3 cellular contexts compared by ENCODE assay signal in the genomic region with DNA sequence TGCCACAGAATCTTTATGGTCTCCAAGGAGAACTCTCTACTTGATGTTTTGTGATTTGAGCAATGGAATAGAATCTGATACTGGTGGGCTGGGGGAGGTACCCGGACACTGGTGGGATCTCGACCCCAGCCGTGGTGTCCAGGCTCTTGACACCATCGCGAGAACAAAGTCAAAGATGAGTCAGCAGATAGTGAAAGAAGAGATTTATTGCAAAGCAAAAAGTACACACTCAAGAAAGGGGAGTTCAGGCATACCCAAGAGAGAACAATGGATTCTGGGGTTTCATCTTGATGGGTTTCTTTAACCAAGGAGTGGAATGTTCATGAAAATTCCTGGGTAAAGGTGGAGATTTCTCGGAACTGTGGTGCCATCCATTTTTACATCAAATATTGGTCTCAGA. TPM values are rescaled to one million over a fixed set of nuclear protein-coding genes. Genes with fewer than 3 reads are reported as not detected.
"Had no signal": no experiment of that assay in that cellular context is flagged by ENCODE, and none has a peak within 500 bp of the region (broad histone marks: within the 10 kb centered on the region; RNA-seq: fewer than 3 reads in every experiment).

No MANE protein-coding gene starts in this region.

RNA-seq across cellular contexts. Expression of a gene that starts 1.4 kb away (rescaled TPM):
- polyA plus RNA-seq: aorta, heart right ventricle, mammary epithelial cell had no signal
